In the genomic region with DNA sequence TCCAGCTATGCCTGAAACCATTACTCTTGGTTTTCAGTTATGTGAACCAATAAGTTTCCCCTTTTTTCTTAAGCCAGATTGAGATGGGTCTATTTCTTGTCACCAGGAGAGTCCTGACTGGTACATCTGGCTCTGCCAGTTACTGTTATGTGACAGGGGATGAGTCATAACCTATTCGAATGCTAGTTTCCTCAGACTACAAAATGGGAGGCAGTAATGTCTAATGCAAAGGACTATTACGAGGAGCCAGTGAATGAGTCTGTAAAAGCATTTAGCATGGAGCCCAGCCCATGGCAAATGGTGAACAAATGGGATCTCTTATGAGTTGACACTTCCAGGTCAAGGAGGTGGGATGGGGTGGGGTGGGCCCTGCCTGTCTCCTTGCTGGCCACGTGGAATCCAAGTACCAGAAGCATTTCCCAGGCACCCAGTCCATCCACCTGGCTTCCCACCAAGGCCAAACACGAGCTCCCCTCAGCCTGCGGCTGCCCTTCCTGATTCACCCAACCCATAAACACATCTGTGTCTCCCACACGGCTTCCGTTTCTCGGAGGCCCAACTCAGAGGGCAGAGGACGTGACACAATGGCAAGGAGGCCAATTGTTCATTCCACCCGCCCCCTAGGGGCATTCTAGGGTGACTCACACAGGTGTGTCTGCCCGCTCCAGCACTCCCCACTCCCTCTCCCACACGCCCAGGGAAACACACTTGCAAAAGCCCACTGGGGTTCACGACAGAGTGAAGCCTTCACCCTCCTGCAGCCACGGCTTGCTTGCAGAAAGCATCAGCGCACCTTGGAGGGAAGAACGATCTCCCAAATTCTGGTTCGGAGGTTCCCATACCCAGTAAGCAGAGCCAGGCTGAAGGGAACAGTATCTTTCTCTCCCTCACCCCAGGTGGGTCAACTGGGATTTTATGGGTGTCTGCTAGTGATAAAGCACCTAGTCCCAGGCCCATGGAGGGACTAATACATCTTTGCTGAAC, we compare ENCODE assay signal across 8 cellular contexts.
DNase-seq lines count a peak whose midpoint lies in the region; ATAC-seq and TF ChIP-seq lines count a peak whose summit lies in the region.

No MANE protein-coding gene starts in this region.

- no peaks in the 10 kb centered on the region for H3K27me3 Mint-ChIP-seq in activated T-helper 1 cell treated with anti-CD3 and anti-CD28 coated beads, Interleukin-12 subunit alpha, Interleukin-12 subunit beta, Interleukin-2, Interleukin-4 antibody, amounts not matched to agents 30 ng/mL and 10 ng/mL and 1 ng/mL, durations not matched to agents 14 hours and 24 hours and 36 hours (ENCODE audit: insufficient read depth)
- H3K27me3 Mint-ChIP-seq in osteocyte (ENCODE audit: unreplicated experiment) = no peaks in the 10 kb centered on the region

- H3K9me3 Mint-ChIP-seq in activated T-helper 1 cell treated with anti-CD3 and anti-CD28 coated beads, Interleukin-12 subunit alpha, Interleukin-12 subunit beta, Interleukin-2, Interleukin-4 antibody, amounts not matched to agents 30 ng/mL and 10 ng/mL and 1 ng/mL, durations not matched to agents 14 hours and 24 hours and 36 hours = no peaks in the 10 kb centered on the region
- no peaks in the 10 kb centered on the region for H3K9me3 Mint-ChIP-seq in osteocyte (ENCODE audit: unreplicated experiment)

- peak; percentile 32 for DNase-seq in NOMO-1 treated with DMSO at 0.1 percent for 48 hours (lab: John Stamatoyannopoulos, UW; ENCODE audit: unreplicated experiment)
- DNase-seq in activated T-helper 1 cell treated with anti-CD3 and anti-CD28 coated beads, Interleukin-12 subunit alpha, Interleukin-12 subunit beta, Interleukin-2, Interleukin-4 antibody, amounts not matched to agents 30 ng/mL and 10 ng/mL and 1 ng/mL, durations not matched to agents 14 hours and 24 hours and 36 hours (ENCODE audit: low spot score) = peak; percentile 47
- peak; percentile 23 to 56 for DNase-seq in psoas muscle
- DNase-seq in NCI-H69 (lab: John Stamatoyannopoulos, UW) = no peak
- no peak for DNase-seq in NCI-H510A treated with DMSO at 0.1 percent for 48 hours (lab: John Stamatoyannopoulos, UW)
- DNase-seq in osteocyte (ENCODE audit: extremely low spot score, unreplicated experiment) = no peak
- DNase-seq in NCI-H526 (lab: John Stamatoyannopoulos, UW) = no peak

- H3K4me2 ChIP-seq in DOHH2 (ENCODE audit: low read length) = no peak overlapping the region

- no peaks in the 10 kb centered on the region for H3K9me3 ChIP-seq in DOHH2 (ENCODE audit: control insufficient read depth, insufficient read depth, low read length)
- H3K9me3 ChIP-seq in psoas muscle = no peaks in the 10 kb centered on the region

- intact Hi-C loops in activated T-helper 1 cell treated with anti-CD3 and anti-CD28 coated beads, Interleukin-12 subunit alpha, Interleukin-12 subunit beta, Interleukin-2, Interleukin-4 antibody, amounts not matched to agents 30 ng/mL and 10 ng/mL and 1 ng/mL, durations not matched to agents 14 hours and 24 hours and 36 hours (cut with micrococcal nuclease) = loop anchor here (1.0 kb wide), 1 partner anchor 14 kb away; no protein-coding TSS in a partner anchor
- intact Hi-C loops in psoas muscle (cut with DNase I) = no loop called here

- H4K20me1 ChIP-seq in DOHH2 (ENCODE audit: control insufficient read depth, insufficient read depth, low read depth, low read length) = no peaks in the 10 kb centered on the region

- no peaks in the 10 kb centered on the region for H3K79me2 ChIP-seq in DOHH2 (ENCODE audit: control insufficient read depth, low read length)

- H3K4me3 Mint-ChIP-seq in activated T-helper 1 cell treated with anti-CD3 and anti-CD28 coated beads, Interleukin-12 subunit alpha, Interleukin-12 subunit beta, Interleukin-2, Interleukin-4 antibody, amounts not matched to agents 30 ng/mL and 10 ng/mL and 1 ng/mL, durations not matched to agents 14 hours and 24 hours and 36 hours = peak overlapping the region; percentile 73
- no peak overlapping the region for H3K4me3 Mint-ChIP-seq in osteocyte (ENCODE audit: unreplicated experiment)

- peak; percentile 27 for TF ChIP-seq CTCF in DOHH2 (IDR thresholded peaks at IDR 0.05; ENCODE audit: low read depth, low read length, poor library complexity, severe bottlenecking)
- no peak for TF ChIP-seq CTCF in psoas muscle (IDR thresholded peaks at IDR 0.05)
- no peak for TF ChIP-seq CTCF in osteocyte (IDR thresholded peaks at IDR 0.05)

- peak overlapping the region; percentile 94 for H3K27ac Mint-ChIP-seq in activated T-helper 1 cell treated with anti-CD3 and anti-CD28 coated beads, Interleukin-12 subunit alpha, Interleukin-12 subunit beta, Interleukin-2, Interleukin-4 antibody, amounts not matched to agents 30 ng/mL and 10 ng/mL and 1 ng/mL, durations not matched to agents 14 hours and 24 hours and 36 hours
- H3K27ac Mint-ChIP-seq in osteocyte (ENCODE audit: unreplicated experiment) = no peak overlapping the region

- no peaks in the 10 kb centered on the region for H3K9me2 ChIP-seq in DOHH2 (replicated peaks; ENCODE audit: control insufficient read depth, low read length)

- H3K27me3 ChIP-seq in DOHH2 (ENCODE audit: control insufficient read depth, low read length) (peaks cover 6% of the 10 kb centered on the region; the same call in 1 of the 2 replicates), psoas muscle (ENCODE audit: insufficient read depth in 3 of 3, low read length in 2 of 3) (no peaks in the 10 kb centered on the region)

- H3K36me3 ChIP-seq in DOHH2 (ENCODE audit: control insufficient read depth, low read length) (no peaks in the 10 kb centered on the region), psoas muscle (ENCODE audit: insufficient read depth in 1 of 2, low read depth in 1 of 2) (no peaks in the 10 kb centered on the region)

- ATAC-seq in psoas muscle = peak; percentile 89 to 95 (median 94)

- H3K4me1 ChIP-seq in DOHH2 (ENCODE audit: control insufficient read depth, low read length) = no peaks in the 10 kb centered on the region
- peaks cover 50% of the 10 kb centered on the region for H3K4me1 ChIP-seq in psoas muscle

- H3K4me1 Mint-ChIP-seq in activated T-helper 1 cell treated with anti-CD3 and anti-CD28 coated beads, Interleukin-12 subunit alpha, Interleukin-12 subunit beta, Interleukin-2, Interleukin-4 antibody, amounts not matched to agents 30 ng/mL and 10 ng/mL and 1 ng/mL, durations not matched to agents 14 hours and 24 hours and 36 hours (ENCODE audit: low read depth) = peaks cover 65% of the 10 kb centered on the region
- H3K4me1 Mint-ChIP-seq in osteocyte (ENCODE audit: unreplicated experiment) = peaks cover 1% of the 10 kb centered on the region

- H3K27ac ChIP-seq in DOHH2 (ENCODE audit: low read depth, low read length) (no peak overlapping the region), psoas muscle (peak overlapping the region; percentile 79)

- H3F3A ChIP-seq in DOHH2 (ENCODE audit: control insufficient read depth, insufficient read depth) = no peaks in the 10 kb centered on the region

- WGBS in psoas muscle, 3 donors = 69 to 84% (median 73%) methylated on average over 17 of the region's 17 CpGs

- H3K4me3 ChIP-seq in DOHH2 (ENCODE audit: low read length) = no peak overlapping the region
- no peak overlapping the region for H3K4me3 ChIP-seq in psoas muscle

- H3K36me3 Mint-ChIP-seq in activated T-helper 1 cell treated with anti-CD3 and anti-CD28 coated beads, Interleukin-12 subunit alpha, Interleukin-12 subunit beta, Interleukin-2, Interleukin-4 antibody, amounts not matched to agents 30 ng/mL and 10 ng/mL and 1 ng/mL, durations not matched to agents 14 hours and 24 hours and 36 hours (ENCODE audit: low read depth) = peaks cover 2% of the 10 kb centered on the region
- no peaks in the 10 kb centered on the region for H3K36me3 Mint-ChIP-seq in osteocyte (ENCODE audit: unreplicated experiment)

Comparison
In these comparisons a context has a peak if more than half of its experiments do, and no peak if none do; other contexts are left out.
1. DNase-seq: peak in NOMO-1 treated with DMSO at 0.1 percent for 48 hours (single experiment), activated T-helper 1 cell treated with anti-CD3 and anti-CD28 coated beads, Interleukin-12 subunit alpha, Interleukin-12 subunit beta, Interleukin-2, Interleukin-4 antibody, amounts not matched to agents 30 ng/mL and 10 ng/mL and 1 ng/mL, durations not matched to agents 14 hours and 24 hours and 36 hours (single experiment) and psoas muscle (2 of 2); none in NCI-H69 (single experiment), NCI-H510A treated with DMSO at 0.1 percent for 48 hours (single experiment), osteocyte (single experiment) and NCI-H526 (0 of 2).